ENCODE assay signal across 1 cellular context in the genomic region with DNA sequence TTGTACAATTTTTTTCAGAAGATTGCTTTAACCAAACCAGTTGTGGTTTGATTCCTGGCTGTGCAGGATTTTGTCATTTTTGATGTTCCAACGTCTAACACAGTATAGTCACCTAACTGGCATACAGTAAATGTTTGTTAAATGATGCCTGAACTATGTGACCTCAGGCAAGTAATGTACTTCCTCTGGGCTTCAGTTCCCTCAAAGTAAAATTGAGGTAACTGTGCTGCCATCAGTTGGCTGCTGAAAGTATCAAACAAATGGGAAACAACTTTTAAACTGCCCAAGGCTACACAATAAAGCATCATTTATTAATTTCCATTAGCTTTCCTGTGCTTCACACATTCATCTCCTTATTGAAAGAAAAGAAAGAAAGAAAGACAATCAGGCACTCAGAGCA.
TF ChIP-seq lines count a peak whose summit lies in the region.

No MANE protein-coding gene starts in this region.

TF ChIP-seq in GM23338, 12 proteins besides CTCF, POLR2A, EP300 and RAD21 (continued from another document):
- TF ChIP-seq, protein P1, sequence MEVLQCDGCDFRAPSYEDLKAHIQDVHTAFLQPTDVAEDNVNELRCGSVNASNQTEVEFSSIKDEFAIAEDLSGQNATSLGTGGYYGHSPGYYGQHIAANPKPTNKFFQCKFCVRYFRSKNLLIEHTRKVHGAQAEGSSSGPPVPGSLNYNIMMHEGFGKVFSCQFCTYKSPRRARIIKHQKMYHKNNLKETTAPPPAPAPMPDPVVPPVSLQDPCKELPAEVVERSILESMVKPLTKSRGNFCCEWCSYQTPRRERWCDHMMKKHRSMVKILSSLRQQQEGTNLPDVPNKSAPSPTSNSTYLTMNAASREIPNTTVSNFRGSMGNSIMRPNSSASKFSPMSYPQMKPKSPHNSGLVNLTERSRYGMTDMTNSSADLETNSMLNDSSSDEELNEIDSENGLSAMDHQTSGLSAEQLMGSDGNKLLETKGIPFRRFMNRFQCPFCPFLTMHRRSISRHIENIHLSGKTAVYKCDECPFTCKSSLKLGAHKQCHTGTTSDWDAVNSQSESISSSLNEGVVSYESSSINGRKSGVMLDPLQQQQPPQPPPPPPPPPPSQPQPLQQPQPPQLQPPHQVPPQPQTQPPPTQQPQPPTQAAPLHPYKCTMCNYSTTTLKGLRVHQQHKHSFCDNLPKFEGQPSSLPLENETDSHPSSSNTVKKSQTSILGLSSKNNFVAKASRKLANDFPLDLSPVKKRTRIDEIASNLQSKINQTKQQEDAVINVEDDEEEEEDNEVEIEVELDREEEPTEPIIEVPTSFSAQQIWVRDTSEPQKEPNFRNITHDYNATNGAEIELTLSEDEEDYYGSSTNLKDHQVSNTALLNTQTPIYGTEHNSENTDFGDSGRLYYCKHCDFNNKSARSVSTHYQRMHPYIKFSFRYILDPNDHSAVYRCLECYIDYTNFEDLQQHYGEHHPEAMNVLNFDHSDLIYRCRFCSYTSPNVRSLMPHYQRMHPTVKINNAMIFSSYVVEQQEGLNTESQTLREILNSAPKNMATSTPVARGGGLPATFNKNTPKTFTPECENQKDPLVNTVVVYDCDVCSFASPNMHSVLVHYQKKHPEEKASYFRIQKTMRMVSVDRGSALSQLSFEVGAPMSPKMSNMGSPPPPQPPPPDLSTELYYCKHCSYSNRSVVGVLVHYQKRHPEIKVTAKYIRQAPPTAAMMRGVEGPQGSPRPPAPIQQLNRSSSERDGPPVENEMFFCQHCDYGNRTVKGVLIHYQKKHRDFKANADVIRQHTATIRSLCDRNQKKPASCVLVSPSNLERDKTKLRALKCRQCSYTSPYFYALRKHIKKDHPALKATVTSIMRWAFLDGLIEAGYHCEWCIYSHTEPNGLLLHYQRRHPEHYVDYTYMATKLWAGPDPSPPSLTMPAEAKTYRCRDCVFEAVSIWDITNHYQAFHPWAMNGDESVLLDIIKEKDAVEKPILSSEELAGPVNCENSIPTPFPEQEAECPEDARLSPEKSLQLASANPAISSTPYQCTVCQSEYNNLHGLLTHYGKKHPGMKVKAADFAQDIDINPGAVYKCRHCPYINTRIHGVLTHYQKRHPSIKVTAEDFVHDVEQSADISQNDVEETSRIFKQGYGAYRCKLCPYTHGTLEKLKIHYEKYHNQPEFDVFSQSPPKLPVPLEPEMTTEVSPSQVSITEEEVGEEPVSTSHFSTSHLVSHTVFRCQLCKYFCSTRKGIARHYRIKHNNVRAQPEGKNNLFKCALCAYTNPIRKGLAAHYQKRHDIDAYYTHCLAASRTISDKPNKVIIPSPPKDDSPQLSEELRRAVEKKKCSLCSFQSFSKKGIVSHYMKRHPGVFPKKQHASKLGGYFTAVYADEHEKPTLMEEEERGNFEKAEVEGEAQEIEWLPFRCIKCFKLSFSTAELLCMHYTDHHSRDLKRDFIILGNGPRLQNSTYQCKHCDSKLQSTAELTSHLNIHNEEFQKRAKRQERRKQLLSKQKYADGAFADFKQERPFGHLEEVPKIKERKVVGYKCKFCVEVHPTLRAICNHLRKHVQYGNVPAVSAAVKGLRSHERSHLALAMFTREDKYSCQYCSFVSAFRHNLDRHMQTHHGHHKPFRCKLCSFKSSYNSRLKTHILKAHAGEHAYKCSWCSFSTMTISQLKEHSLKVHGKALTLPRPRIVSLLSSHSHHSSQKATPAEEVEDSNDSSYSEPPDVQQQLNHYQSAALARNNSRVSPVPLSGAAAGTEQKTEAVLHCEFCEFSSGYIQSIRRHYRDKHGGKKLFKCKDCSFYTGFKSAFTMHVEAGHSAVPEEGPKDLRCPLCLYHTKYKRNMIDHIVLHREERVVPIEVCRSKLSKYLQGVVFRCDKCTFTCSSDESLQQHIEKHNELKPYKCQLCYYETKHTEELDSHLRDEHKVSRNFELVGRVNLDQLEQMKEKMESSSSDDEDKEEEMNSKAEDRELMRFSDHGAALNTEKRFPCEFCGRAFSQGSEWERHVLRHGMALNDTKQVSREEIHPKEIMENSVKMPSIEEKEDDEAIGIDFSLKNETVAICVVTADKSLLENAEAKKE (CRISPR knock-in tag; IDR thresholded peaks at IDR 0.05), result no peak
- no peak for TF ChIP-seq ZNF331 (CRISPR knock-in tag; IDR thresholded peaks at IDR 0.05; ENCODE audit: low read depth)
TF ChIP-seq in GM23338: peak in this region for 0.
